ENCODE assay signal across 1 cellular context in genomic region chr10:24716295-24716694, GRCh38.
TF ChIP-seq lines count a peak whose summit lies in the region.

No MANE protein-coding gene starts in this region.

TF ChIP-seq in IMR-90, 13 proteins besides CTCF, POLR2A, EP300 and RAD21 (continued from another document):
- no peak for TF ChIP-seq ELK1 (IDR thresholded peaks at IDR 0.05; ENCODE audit: borderline replicate concordance, low read depth, low read length)
- TF ChIP-seq SMC3 (IDR thresholded peaks at IDR 0.05; ENCODE audit: low read depth, low read length): no peak
- TF ChIP-seq FOS (IDR thresholded peaks at IDR 0.05; ENCODE audit: low read depth, low read length): no peak
- TF ChIP-seq BHLHE40 (IDR thresholded peaks at IDR 0.05; ENCODE audit: low read depth, low read length): no peak
- TF ChIP-seq MAFK (IDR thresholded peaks at IDR 0.05; ENCODE audit: low read depth, low read length): no peak
- TF ChIP-seq, protein P1, sequence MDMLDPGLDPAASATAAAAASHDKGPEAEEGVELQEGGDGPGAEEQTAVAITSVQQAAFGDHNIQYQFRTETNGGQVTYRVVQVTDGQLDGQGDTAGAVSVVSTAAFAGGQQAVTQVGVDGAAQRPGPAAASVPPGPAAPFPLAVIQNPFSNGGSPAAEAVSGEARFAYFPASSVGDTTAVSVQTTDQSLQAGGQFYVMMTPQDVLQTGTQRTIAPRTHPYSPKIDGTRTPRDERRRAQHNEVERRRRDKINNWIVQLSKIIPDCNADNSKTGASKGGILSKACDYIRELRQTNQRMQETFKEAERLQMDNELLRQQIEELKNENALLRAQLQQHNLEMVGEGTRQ (IDR thresholded peaks at IDR 0.05; ENCODE audit: low read depth, low read length): no peak
- no peak for TF ChIP-seq RCOR1 (IDR thresholded peaks at IDR 0.05; ENCODE audit: insufficient replicate concordance, low read length)
- TF ChIP-seq MAZ (IDR thresholded peaks at IDR 0.05; ENCODE audit: borderline replicate concordance, low read depth, low read length): no peak
- TF ChIP-seq MXI1 (IDR thresholded peaks at IDR 0.05; ENCODE audit: borderline replicate concordance, low read depth, low read length): no peak
- TF ChIP-seq CEBPB (IDR thresholded peaks at IDR 0.05; ENCODE audit: low read depth, low read length): no peak
- no peak for TF ChIP-seq NFE2L2 (IDR thresholded peaks at IDR 0.05; ENCODE audit: low read depth, low read length)
- TF ChIP-seq CHD1 (IDR thresholded peaks at IDR 0.05; ENCODE audit: low read depth, low read length): no peak
